8 cellular contexts compared by ENCODE assay signal in the genomic region with DNA sequence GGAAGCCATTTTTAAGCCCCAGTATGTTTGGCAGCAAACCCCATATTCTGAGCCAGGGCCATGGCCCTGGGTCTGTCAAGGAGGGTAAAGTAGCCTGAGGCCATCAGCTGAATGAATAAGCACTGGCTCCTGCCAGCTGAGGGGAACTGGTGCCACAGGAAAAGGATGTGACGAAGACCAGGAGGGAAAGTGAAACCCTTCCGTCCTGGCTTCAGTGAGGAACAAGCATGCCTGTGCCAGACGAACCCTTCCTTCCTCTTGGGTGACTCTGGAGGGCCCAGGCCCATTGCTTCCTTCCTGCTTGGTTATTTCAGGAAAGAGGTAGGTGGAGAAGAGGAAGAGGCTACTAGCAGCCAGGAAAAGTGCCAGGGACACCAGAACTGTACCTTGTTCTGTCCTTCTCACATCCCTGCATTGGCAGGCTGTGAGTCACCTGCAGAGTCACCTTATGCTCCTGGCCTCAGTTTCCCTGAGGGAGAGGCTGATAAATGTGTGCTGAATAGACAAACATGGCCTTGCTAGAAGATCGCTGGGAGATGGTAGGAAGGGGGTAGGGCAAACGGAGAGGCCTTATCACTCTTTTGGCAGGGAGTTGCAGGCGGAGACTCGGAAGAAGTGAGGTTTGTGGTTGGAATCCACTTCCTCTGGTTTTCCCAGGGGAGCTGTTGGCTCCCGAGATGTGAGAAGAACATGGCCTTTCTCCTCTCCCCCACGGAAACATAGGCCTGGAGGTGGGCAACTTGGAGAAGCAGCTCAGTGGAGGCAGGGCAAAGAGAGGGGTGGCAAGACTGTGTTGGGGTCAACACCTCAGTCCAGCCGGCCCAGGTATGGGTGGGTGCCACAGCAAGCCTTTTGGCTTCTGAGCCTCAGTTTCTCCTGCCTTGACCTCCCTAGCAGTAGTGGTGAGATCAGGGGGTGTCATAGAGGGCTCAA. TPM values are rescaled to one million over a fixed set of nuclear protein-coding genes. Genes with fewer than 3 reads are reported as not detected.
A peak's percentile ranks its signal among the peaks of the same experiment; 100 is the strongest.
DNase-seq lines count a peak whose midpoint lies in the region; ATAC-seq lines count a peak whose summit lies in the region.

No MANE protein-coding gene starts in this region.

- peak overlapping the region; percentile 59 for H3K27ac ChIP-seq in Karpas-422 (ENCODE audit: low read length)

- H3K27me3 ChIP-seq in Karpas-422 (ENCODE audit: low read length) = no peaks in the 10 kb centered on the region

- no peaks in the 10 kb centered on the region for H3K9me2 ChIP-seq in Karpas-422 (replicated peaks; ENCODE audit: insufficient read depth, low read length)

- H3K4me3 Mint-ChIP-seq in memory B cell = peak overlapping the region; percentile 95

- DNase-seq in AML-193 (lab: John Stamatoyannopoulos, UW) (peak; percentile 95), Karpas-422 (peak; percentile 58), cerebellar nuclear complex (lab: John Stamatoyannopoulos, UW) (peak; percentile 73 to 80), memory B cell (ENCODE audit: low spot score in 2 of 2) (peak in 1 of 2 donors; percentile 42), amniotic stem cell (lab: John Stamatoyannopoulos, UW) (no peak)
- peak; percentile 53 for DNase-seq in activated CD4-positive, CD25-positive, alpha-beta regulatory T cell treated with anti-CD3 and anti-CD28 coated beads, Interleukin-2, amount 50 U/mL, for 72 hours
- DNase-seq in stimulated activated CD8-positive, alpha-beta memory T cell treated with anti-CD3 and anti-CD28 coated beads, Interleukin-15, amount 100 ng/mL, for 24 hours (ENCODE audit: low read depth) = peak; percentile 17

- ATAC-seq in GM19455 (IDR thresholded peaks at IDR 0.05; ENCODE audit: unreplicated experiment) (peak; percentile 65), memory B cell (ENCODE audit: low read depth) (peak; percentile 95)

- H3K4me3 ChIP-seq in Karpas-422 (ENCODE audit: low read length) = peak overlapping the region; percentile 47

- H3K27me3 Mint-ChIP-seq in memory B cell = no peaks in the 10 kb centered on the region

- peak overlapping the region; percentile 43 for H3K4me2 ChIP-seq in Karpas-422 (ENCODE audit: low read depth, low read length, poor library complexity, severe bottlenecking)

- peaks cover 27% of the 10 kb centered on the region for H3K4me1 ChIP-seq in Karpas-422 (ENCODE audit: low read length)

- H3K9ac ChIP-seq in Karpas-422 (ENCODE audit: low read length) = peak overlapping the region; percentile 59

- H2AFZ ChIP-seq in Karpas-422 (ENCODE audit: low read length) = no peak overlapping the region

- peaks cover 37% of the 10 kb centered on the region for H3K4me1 Mint-ChIP-seq in memory B cell

- peaks cover 65% of the 10 kb centered on the region for H3K79me2 ChIP-seq in Karpas-422 (ENCODE audit: low read length)

- H3K36me3 Mint-ChIP-seq in memory B cell = peaks cover 6% of the 10 kb centered on the region

- H3K36me3 ChIP-seq in Karpas-422 (ENCODE audit: insufficient read depth, low read length) = no peaks in the 10 kb centered on the region

- H3K9me3 Mint-ChIP-seq in memory B cell = no peaks in the 10 kb centered on the region

- no peaks in the 10 kb centered on the region for H4K20me1 ChIP-seq in Karpas-422 (ENCODE audit: insufficient read depth, low read depth, low read length)

- H3K27ac Mint-ChIP-seq in memory B cell = peak overlapping the region; percentile 94

- no peaks in the 10 kb centered on the region for H3K9me3 ChIP-seq in Karpas-422 (ENCODE audit: low read length)

RNA-seq across cellular contexts. Expression of gene COX4I2, which starts 37.4 kb away (rescaled TPM):
- not detected in 2 replicates for total RNA-seq in Karpas-422 (2014; rRNA removed; shearing (Covaris generic); ENCODE audit: low replicate concordance)

RNA-seq across cellular contexts. Expression of gene BCL2L1, which starts 47.5 kb away (rescaled TPM):
- 41.0 and 56.1 TPM in 2 replicates for total RNA-seq in Karpas-422 (2014; rRNA removed; shearing (Covaris generic); ENCODE audit: low replicate concordance)
